In the genomic region with DNA sequence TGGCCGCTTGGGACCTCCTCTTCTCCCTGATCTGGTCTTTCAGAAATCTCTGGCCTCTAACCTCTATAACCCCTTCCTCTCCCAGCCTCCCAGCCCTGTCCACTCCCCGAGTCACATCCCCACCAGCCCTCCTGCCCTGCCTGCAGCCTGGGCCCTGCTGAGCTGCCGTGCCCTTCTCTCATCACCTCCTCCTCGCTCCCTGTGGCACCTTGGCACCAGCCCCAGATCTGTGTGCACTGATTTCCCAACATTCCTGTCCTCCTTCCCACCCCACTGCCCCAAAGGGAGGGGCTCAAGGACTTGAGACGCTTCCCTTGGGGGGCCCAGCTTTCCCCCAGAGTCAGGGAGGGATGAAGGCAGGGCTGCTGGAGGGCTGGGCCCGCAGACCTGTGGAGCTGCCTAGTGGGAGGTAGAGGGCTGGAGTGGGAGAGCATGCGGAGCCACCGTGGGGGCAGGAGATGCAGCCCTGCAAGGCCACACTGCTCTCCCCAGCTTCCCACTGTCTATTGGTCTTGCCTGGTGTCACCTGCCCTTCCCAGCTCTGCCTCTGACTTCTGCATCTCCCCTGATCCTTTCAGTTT, we compare ENCODE assay signal across 10 cellular contexts.
"Had no signal": no experiment of that assay in that cellular context is flagged by ENCODE, and none has a peak within 500 bp of the region (broad histone marks: within the 10 kb centered on the region; RNA-seq: fewer than 3 reads in every experiment).

No MANE protein-coding gene starts in this region.

- H3K27me3 ChIP-seq: SJCRH30, tibial nerve had no signal

- H3K4me3 Mint-ChIP-seq: activated naive CD4-positive, alpha-beta T cell treated with anti-CD3 and anti-CD28 coated beads, Interleukin-2, amount 50 U/mL, for 24 hours; memory B cell; T-helper 2 cell treated with Interferon-gamma antibody and Interleukin-4, amounts not matched to agents 5 μg/mL and 100 μg/mL, for 36 hours had no signal

- H3K27ac ChIP-seq: SJCRH30, tibial nerve had no signal

- ATAC-seq: activated CD4-positive, CD25-positive, alpha-beta regulatory T cell treated with anti-CD3 and anti-CD28 coated beads, Interleukin-2, amount 50 U/mL, for 24 hours; esophagus mucosa had no signal

- DNase-seq: activated CD4-positive, alpha-beta T cell treated with anti-CD3 and anti-CD28 coated beads, Interleukin-2, amount 50 U/mL, for 4 hours; anterior cingulate cortex; SJCRH30; stimulated activated CD4-positive, alpha-beta T cell treated with anti-CD3 and anti-CD28 coated beads, Interleukin-15, amount 100 ng/mL, for 24 hours had no signal

- H3K4me3 ChIP-seq: SJCRH30, tibial nerve had no signal

- H3K27ac Mint-ChIP-seq: activated naive CD4-positive, alpha-beta T cell treated with anti-CD3 and anti-CD28 coated beads, Interleukin-2, amount 50 U/mL, for 24 hours; memory B cell; T-helper 2 cell treated with Interferon-gamma antibody and Interleukin-4, amounts not matched to agents 5 μg/mL and 100 μg/mL, for 36 hours had no signal

- H3K36me3 ChIP-seq: SJCRH30 had no signal

- H3K4me1 Mint-ChIP-seq: activated naive CD4-positive, alpha-beta T cell treated with anti-CD3 and anti-CD28 coated beads, Interleukin-2, amount 50 U/mL, for 24 hours; memory B cell had no signal

- H3K9me3 ChIP-seq: SJCRH30, tibial nerve had no signal

- H3K9me3 Mint-ChIP-seq: activated naive CD4-positive, alpha-beta T cell treated with anti-CD3 and anti-CD28 coated beads, Interleukin-2, amount 50 U/mL, for 24 hours; memory B cell; T-helper 2 cell treated with Interferon-gamma antibody and Interleukin-4, amounts not matched to agents 5 μg/mL and 100 μg/mL, for 36 hours had no signal

- H3K27me3 Mint-ChIP-seq: activated naive CD4-positive, alpha-beta T cell treated with anti-CD3 and anti-CD28 coated beads, Interleukin-2, amount 50 U/mL, for 24 hours; memory B cell had no signal

- H3K4me1 ChIP-seq: tibial nerve had no signal
